11 cellular contexts compared by ENCODE assay signal in the genomic region with DNA sequence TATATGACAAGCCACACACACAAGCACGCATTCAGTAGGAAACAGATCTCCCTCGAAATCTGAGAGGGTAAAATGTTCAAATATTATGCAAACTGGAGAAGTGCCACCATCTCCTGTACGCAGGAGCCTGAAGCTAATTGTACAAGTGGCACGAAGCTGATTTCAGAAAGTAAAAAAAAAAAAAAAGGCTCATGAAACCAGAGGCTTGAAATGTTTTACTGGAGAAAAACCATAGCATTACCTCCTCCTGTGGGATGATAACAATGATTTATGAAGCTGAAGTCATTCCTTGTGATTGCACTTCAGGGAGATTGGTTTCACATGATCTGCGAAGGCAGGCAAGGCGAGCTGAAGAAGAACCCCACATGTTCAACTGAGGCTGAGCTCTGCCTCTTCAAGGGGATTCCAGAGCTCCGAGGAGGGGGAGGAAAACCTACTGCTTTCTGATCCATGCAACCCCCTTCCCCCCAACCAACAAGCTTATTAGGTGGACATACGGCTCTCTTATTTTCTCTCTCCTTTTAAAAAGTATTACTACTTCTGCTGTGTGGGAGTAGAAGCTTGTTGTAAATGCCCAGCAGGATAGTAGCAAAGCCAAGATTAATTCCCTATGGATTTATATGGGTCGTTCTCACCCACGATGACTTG.
DNase-seq lines count a peak whose midpoint lies in the region; ATAC-seq and TF ChIP-seq lines count a peak whose summit lies in the region.
"Had no signal": no experiment of that assay in that cellular context is flagged by ENCODE, and none has a peak within 500 bp of the region (broad histone marks: within the 10 kb centered on the region; RNA-seq: fewer than 3 reads in every experiment).

No MANE protein-coding gene starts in this region.

- H3K9me3 Mint-ChIP-seq in chondrocyte (ENCODE audit: low read depth) (no peaks in the 10 kb centered on the region), osteocyte (ENCODE audit: unreplicated experiment) (no peaks in the 10 kb centered on the region)
- H3K9me3 Mint-ChIP-seq: stimulated activated naive CD8-positive, alpha-beta T cell treated with anti-CD3 and anti-CD28 coated beads, Interleukin-15, Interleukin-2, amounts not matched to agents 100 ng/mL and 50 ng/mL, for 24 hours had no signal

- H3K27ac Mint-ChIP-seq in chondrocyte (ENCODE audit: unreplicated experiment) (peak overlapping the region; percentile 94), osteocyte (ENCODE audit: unreplicated experiment) (peak overlapping the region; percentile 93)
- H3K27ac Mint-ChIP-seq: stimulated activated naive CD8-positive, alpha-beta T cell treated with anti-CD3 and anti-CD28 coated beads, Interleukin-15, Interleukin-2, amounts not matched to agents 100 ng/mL and 50 ng/mL, for 24 hours had no signal

- H3K4me3 Mint-ChIP-seq in chondrocyte (ENCODE audit: unreplicated experiment) (peak overlapping the region; percentile 61), osteocyte (ENCODE audit: unreplicated experiment) (peak overlapping the region; percentile 54)
- H3K4me3 Mint-ChIP-seq: stimulated activated naive CD8-positive, alpha-beta T cell treated with anti-CD3 and anti-CD28 coated beads, Interleukin-15, Interleukin-2, amounts not matched to agents 100 ng/mL and 50 ng/mL, for 24 hours had no signal

- DNase-seq in Daoy (ENCODE audit: low read depth): peak; percentile 84
- peak; percentile 38 for DNase-seq in NCI-H2107 treated with DMSO at 0.1 percent for 48 hours (lab: John Stamatoyannopoulos, UW; ENCODE audit: unreplicated experiment)
- no peak for DNase-seq in chondrocyte (ENCODE audit: low spot score)
- no peak for DNase-seq in osteocyte (ENCODE audit: extremely low spot score, unreplicated experiment)
- DNase-seq in activated CD8-positive, alpha-beta memory T cell treated with anti-CD3 and anti-CD28 coated beads for 24 hours: no peak
- DNase-seq: PC-9; stimulated activated CD4-positive, alpha-beta T cell treated with anti-CD3 and anti-CD28 coated beads, Interleukin-15, amount 100 ng/mL, for 24 hours had no signal

- no peaks in the 10 kb centered on the region for H3K27me3 Mint-ChIP-seq in chondrocyte (ENCODE audit: low read depth)
- no peaks in the 10 kb centered on the region for H3K27me3 Mint-ChIP-seq in osteocyte (ENCODE audit: unreplicated experiment)

- no peaks in the 10 kb centered on the region for H3K36me3 Mint-ChIP-seq in chondrocyte (ENCODE audit: low read depth)
- no peaks in the 10 kb centered on the region for H3K36me3 Mint-ChIP-seq in osteocyte (ENCODE audit: unreplicated experiment)

- TF ChIP-seq CTCF in chondrocyte (IDR thresholded peaks at IDR 0.05): peak; percentile 13
- no peak for TF ChIP-seq CTCF in osteocyte (IDR thresholded peaks at IDR 0.05)

- H3K4me1 Mint-ChIP-seq in chondrocyte (ENCODE audit: low read depth) (peaks cover 56% of the 10 kb centered on the region), osteocyte (ENCODE audit: unreplicated experiment) (peaks cover 54% of the 10 kb centered on the region)

- ATAC-seq in GM21723 (IDR thresholded peaks at IDR 0.05; ENCODE audit: unreplicated experiment): no peak
- ATAC-seq in GM19023 (IDR thresholded peaks at IDR 0.05; ENCODE audit: unreplicated experiment): no peak
- no peak for ATAC-seq in HG02884 (IDR thresholded peaks at IDR 0.05; ENCODE audit: unreplicated experiment)

Comparison
In these comparisons a context has a peak if more than half of its experiments do, and no peak if none do; other contexts are left out.
1. DNase-seq: peak in Daoy (single experiment) and NCI-H2107 treated with DMSO at 0.1 percent for 48 hours (single experiment); none in chondrocyte (single experiment), osteocyte (single experiment) and activated CD8-positive, alpha-beta memory T cell treated with anti-CD3 and anti-CD28 coated beads for 24 hours (single experiment).